ENCODE assay signal across 1 cellular context in genomic region chr15:92646216-92646615, GRCh38.
TF ChIP-seq lines count a peak whose summit lies in the region.

No MANE protein-coding gene starts in this region.

TF ChIP-seq in GM23338, 12 proteins besides CTCF, POLR2A, EP300 and RAD21 (continued from another document):
- no peak for TF ChIP-seq ZNF462 (CRISPR knock-in tag; IDR thresholded peaks at IDR 0.05)
- TF ChIP-seq REST (IDR thresholded peaks at IDR 0.05; ENCODE audit: unreplicated experiment), result no peak
- TF ChIP-seq ETS1 (IDR thresholded peaks at IDR 0.05), result no peak
- no peak for TF ChIP-seq NANOG (IDR thresholded peaks at IDR 0.05; ENCODE audit: borderline replicate concordance)
- no peak for TF ChIP-seq POLR2AphosphoS5 (IDR thresholded peaks at IDR 0.05; ENCODE audit: low read depth)
